8 cellular contexts compared by ENCODE assay signal in the genomic region with DNA sequence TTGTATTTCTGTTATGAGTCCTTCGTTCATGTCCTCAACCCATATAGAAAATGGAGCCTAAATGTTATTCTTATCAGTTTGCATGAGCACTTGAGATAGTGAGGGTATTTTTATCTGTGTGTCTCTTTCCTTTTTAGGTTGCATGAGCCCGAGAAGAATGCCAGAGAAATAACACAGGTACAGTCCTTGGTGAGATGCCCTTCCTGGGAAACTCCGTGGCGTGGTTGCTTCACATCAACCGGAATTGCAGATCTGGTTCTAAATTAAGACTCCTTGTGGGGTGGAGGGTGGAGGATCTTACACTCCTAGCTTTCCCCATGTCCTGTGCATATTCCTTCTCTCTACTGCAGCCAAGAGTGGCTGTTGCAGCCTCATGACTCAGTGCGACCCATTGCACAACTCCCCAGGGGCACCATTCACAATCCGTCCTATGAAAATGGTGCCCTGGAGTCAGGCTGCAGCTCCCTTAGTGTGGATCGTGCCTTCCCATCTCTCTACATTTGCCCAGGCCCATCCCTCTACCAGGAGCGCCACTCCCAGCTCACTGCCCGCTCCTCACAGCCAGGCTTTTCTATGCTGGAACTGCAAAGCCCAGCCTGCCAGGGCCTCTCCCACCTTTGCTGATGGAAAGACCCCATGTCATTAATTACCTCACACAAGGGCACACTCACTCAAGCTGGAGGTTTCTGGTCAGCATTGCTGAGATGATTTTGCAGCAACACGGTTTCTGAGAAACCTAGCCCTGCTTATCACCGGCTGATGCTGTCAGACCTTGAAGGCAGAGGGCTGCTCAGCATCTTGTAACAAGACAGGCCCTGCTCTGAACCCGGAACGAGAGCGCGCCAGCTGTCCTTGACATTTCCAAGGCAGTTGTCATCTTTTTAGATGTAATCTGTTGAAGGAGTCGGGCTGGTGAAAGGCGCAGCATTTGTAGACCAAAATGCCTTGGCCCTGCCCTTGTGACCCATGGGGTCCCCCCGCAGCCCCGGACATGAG. TPM values are rescaled to one million over a fixed set of nuclear protein-coding genes. Genes with fewer than 3 reads are reported as not detected.
DNase-seq lines count a peak whose midpoint lies in the region; ATAC-seq and TF ChIP-seq lines count a peak whose summit lies in the region.

No MANE protein-coding gene starts in this region.

- no peak for ATAC-seq in HG03159 (IDR thresholded peaks at IDR 0.05; ENCODE audit: unreplicated experiment)

- peak; percentile 98 for DNase-seq in AG10803 (ENCODE audit: low read depth)
- DNase-seq in RWPE1 (ENCODE audit: low spot score) = peak; percentile 90
- peak; percentile 97 for DNase-seq in fibroblast of pulmonary artery (ENCODE audit: low read depth)
- peak; percentile 96 for DNase-seq in posterior vena cava (ENCODE audit: low spot score)
- no peak for DNase-seq in activated gamma-delta T cell treated with Interleukin-2 at 50 U/mL for 16 hours
- DNase-seq in NCI-H2171 (lab: John Stamatoyannopoulos, UW) = no peak
- DNase-seq in activated gamma-delta T cell (lab: John Stamatoyannopoulos, UW) = no peak

- H3K4me3 ChIP-seq in AG10803 (ENCODE audit: low read length) (no peak overlapping the region), fibroblast of pulmonary artery (replicated peaks; ENCODE audit: low read depth, low read length) (no peak overlapping the region)

- peak overlapping the region; percentile 94 for H3K27ac ChIP-seq in RWPE1

- no peak for TF ChIP-seq CTCF in AG10803 (conservative IDR thresholded peaks at IDR 0.05; ENCODE audit: low read length)
- TF ChIP-seq CTCF in RWPE1 (conservative IDR thresholded peaks at IDR 0.05; ENCODE audit: low read depth) = no peak
- TF ChIP-seq CTCF in fibroblast of pulmonary artery (IDR thresholded peaks at IDR 0.05; ENCODE audit: low read length, missing control alignments) = no peak

- POLR2A ChIA-PET in RWPE1 (lab: Yijun Ruan, JAX; ENCODE audit: low non-redundant PET) = interaction anchor here (0.8 kb wide), 1 partner anchor 9 kb away, joined by 3 read pairs; no protein-coding TSS in a partner anchor

- CTCF ChIA-PET in RWPE1 (lab: Yijun Ruan, JAX) = interaction anchor here (0.6 to 1.7 kb wide), 4 partner anchors 9 to 133 kb away, joined by 3 to 6 read pairs (median 4); no protein-coding TSS in a partner anchor

- intact Hi-C loops in posterior vena cava (cut with DNase I) = no loop called here

RNA-seq across cellular contexts. Expression of gene SIRPA, which starts 39.7 kb away (rescaled TPM):
- total RNA-seq in posterior vena cava = 10 to 100 TPM; 39.7 to 42.1 TPM

RNA-seq across cellular contexts. Expression of gene PDYN, which starts 59.0 kb away (rescaled TPM):
- not detected for total RNA-seq in posterior vena cava

Comparison
In these comparisons a context has a peak if more than half of its experiments do, and no peak if none do; other contexts are left out.
1. DNase-seq: peak in AG10803 (single experiment), RWPE1 (single experiment), fibroblast of pulmonary artery (single experiment) and posterior vena cava (single experiment); none in activated gamma-delta T cell treated with Interleukin-2 at 50 U/mL for 16 hours (single experiment), NCI-H2171 (single experiment) and activated gamma-delta T cell (single experiment).